8 cellular contexts compared by ENCODE assay signal in genomic region chr2:162343492-162343823, GRCh38. TPM values are rescaled to one million over a fixed set of nuclear protein-coding genes. Genes with fewer than 3 reads are reported as not detected.
DNase-seq lines count a peak whose midpoint lies in the region; ATAC-seq and TF ChIP-seq lines count a peak whose summit lies in the region.

No MANE protein-coding gene starts in this region.

- no peaks in the 10 kb centered on the region for H3F3A ChIP-seq in smooth muscle cell (ENCODE audit: low read depth)

- H3K27ac ChIP-seq in SK-N-MC (no peak overlapping the region), gastroesophageal sphincter (peak overlapping the region in 1 of 4 donors; percentile 78), smooth muscle cell (ENCODE audit: low read depth) (no peak overlapping the region)

- TF ChIP-seq CTCF in gastroesophageal sphincter (IDR thresholded peaks at IDR 0.05) (no peak), smooth muscle cell (IDR thresholded peaks at IDR 0.05; ENCODE audit: borderline replicate concordance, insufficient read depth, poor library complexity, severe bottlenecking) (no peak)

- no peak for TF ChIP-seq EP300 in gastroesophageal sphincter (IDR thresholded peaks at IDR 0.05)

- peak overlapping the region; percentile 82 for H2AFZ ChIP-seq in smooth muscle cell (ENCODE audit: low read depth)

- no peaks in the 10 kb centered on the region for H4K20me1 ChIP-seq in smooth muscle cell (ENCODE audit: low read depth)

- peak; percentile 3 for ATAC-seq in GM19452 (IDR thresholded peaks at IDR 0.05; ENCODE audit: unreplicated experiment)
- ATAC-seq in gastroesophageal sphincter = no peak
- ATAC-seq in GM21423 (IDR thresholded peaks at IDR 0.05; ENCODE audit: unreplicated experiment) = no peak

- H3K27me3 ChIP-seq in gastroesophageal sphincter = no peaks in the 10 kb centered on the region
- H3K27me3 ChIP-seq in smooth muscle cell (ENCODE audit: low read depth) = peaks cover 18% of the 10 kb centered on the region

- peak overlapping the region; percentile 94 for H3K4me2 ChIP-seq in smooth muscle cell

- H3K9ac ChIP-seq in SK-N-MC (ENCODE audit: insufficient read length) = no peak overlapping the region
- H3K9ac ChIP-seq in smooth muscle cell (ENCODE audit: low read depth) = no peak overlapping the region

- DNase-seq in SK-N-MC (ENCODE audit: low read depth, low spot score) = no peak
- DNase-seq in smooth muscle cell (lab: John Stamatoyannopoulos, UW; ENCODE audit: unreplicated experiment) = no peak
- no peak for DNase-seq in NCI-H1105 (lab: John Stamatoyannopoulos, UW)
- no peak for DNase-seq in NCI-H2107 (lab: John Stamatoyannopoulos, UW)
- no peak for DNase-seq in NCI-H2227 treated with DMSO at 0.1 percent for 48 hours (lab: John Stamatoyannopoulos, UW)

- H3K9me3 ChIP-seq in SK-N-MC (ENCODE audit: low read depth, low read length) (no peaks in the 10 kb centered on the region), gastroesophageal sphincter (no peaks in the 10 kb centered on the region), smooth muscle cell (replicated peaks; ENCODE audit: low read depth) (no peaks in the 10 kb centered on the region)

- 44 to 45% methylated on average over 3 to 4 of the region's 4 CpGs for WGBS in gastroesophageal sphincter (ENCODE audit: low coverage in 1 of 2), 2 donors
- WGBS in smooth muscle cell (ENCODE audit: low lambda C conversion rate) = 50% methylated on average over 4 of the region's 4 CpGs

- H3K4me3 ChIP-seq in SK-N-MC = peak overlapping the region; percentile 77
- H3K4me3 ChIP-seq in gastroesophageal sphincter = peak overlapping the region; percentile 48 to 78
- peak overlapping the region; percentile 80 for H3K4me3 ChIP-seq in smooth muscle cell

- H3K4me1 ChIP-seq in gastroesophageal sphincter (peaks cover 0 to 15% (median 0%) of the 10 kb centered on the region in 3 donors), smooth muscle cell (ENCODE audit: low read depth) (no peaks in the 10 kb centered on the region)

- no peak for TF ChIP-seq POLR2A in gastroesophageal sphincter (IDR thresholded peaks at IDR 0.05)

- H3K36me3 ChIP-seq in SK-N-MC (ENCODE audit: insufficient read depth, low read length) (no peaks in the 10 kb centered on the region), gastroesophageal sphincter (no peaks in the 10 kb centered on the region), smooth muscle cell (ENCODE audit: low read depth) (no peaks in the 10 kb centered on the region)

- H3K79me2 ChIP-seq in smooth muscle cell (ENCODE audit: low read depth) = peaks cover 6% of the 10 kb centered on the region

RNA-seq across cellular contexts. Expression of gene GCA, which starts 0.5 kb away (rescaled TPM):
- total RNA-seq in gastroesophageal sphincter = 10 to 100 TPM in 3 of 4 donors, 1 to 10 TPM in 1; 4.9 to 30.5 (median 22.6) TPM
- 10.1 and 13.7 TPM in 2 replicates for total RNA-seq in smooth muscle cell
- 6.1 TPM in 2 replicates for polyA plus RNA-seq in smooth muscle cell

RNA-seq across cellular contexts. Expression of gene IFIH1, which starts 25.0 kb away (rescaled TPM):
- total RNA-seq in gastroesophageal sphincter = 10 to 100 TPM in 3 of 4 donors, 1 to 10 TPM in 1; 7.1 to 24.1 (median 16.1) TPM
- 0.72 and 2.3 TPM in 2 replicates for total RNA-seq in smooth muscle cell
- 0.24 and 1.0 TPM in 2 replicates for polyA plus RNA-seq in smooth muscle cell
